1 cellular context compared by ENCODE assay signal in genomic region chr18:74289137-74289536, GRCh38.
TF ChIP-seq lines count a peak whose summit lies in the region.

No MANE protein-coding gene starts in this region.

TF ChIP-seq in WTC11, 78 proteins besides CTCF, POLR2A, EP300 and RAD21 (continued from another document):
- TF ChIP-seq ZNF425 (CRISPR knock-in tag; conservative IDR thresholded peaks at IDR 0.05), result no peak
- no peak for TF ChIP-seq JUN (CRISPR knock-in tag; IDR thresholded peaks at IDR 0.05)
